ENCODE assay signal across 9 cellular contexts in the genomic region with DNA sequence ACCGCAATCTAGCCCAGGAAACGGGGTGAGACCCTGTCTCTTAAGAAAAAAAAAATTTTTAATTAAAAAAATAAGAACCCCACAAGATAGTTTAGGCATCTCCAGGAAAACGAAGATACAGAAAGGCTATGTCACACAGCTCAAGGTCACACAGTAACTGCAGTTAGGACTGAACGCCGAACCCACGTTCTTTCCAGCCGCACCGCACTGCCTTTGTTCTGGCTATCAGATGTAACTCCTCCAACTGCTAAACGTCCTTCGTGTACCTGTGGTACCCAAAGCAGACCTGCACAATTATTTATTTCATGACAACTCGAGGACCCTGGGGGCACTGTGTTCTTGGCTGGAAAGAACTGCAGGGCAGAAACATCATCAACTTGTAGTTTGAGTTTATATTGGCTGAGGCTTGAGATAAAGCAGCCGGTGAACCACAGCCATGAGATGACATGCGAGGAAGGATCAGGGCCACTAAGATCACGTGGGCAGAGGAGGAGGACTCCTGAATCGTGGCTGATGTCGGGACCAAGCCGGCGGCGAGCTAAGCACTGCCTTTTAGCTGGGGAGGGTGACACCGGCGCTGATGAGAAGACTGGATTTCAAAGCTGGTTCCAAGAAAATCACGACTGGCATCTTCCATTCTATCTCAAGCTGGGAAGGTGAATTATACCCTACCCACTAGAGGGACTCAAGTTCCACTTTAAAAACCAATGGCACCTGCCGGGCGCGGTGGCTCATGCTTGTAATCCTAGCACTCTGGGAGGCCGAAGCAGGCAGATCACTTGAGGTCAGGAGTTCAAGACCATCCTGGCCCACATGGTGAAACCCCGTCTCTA. TPM values are rescaled to one million over a fixed set of nuclear protein-coding genes. Genes with fewer than 3 reads are reported as not detected.
A peak's percentile ranks its signal among the peaks of the same experiment; 100 is the strongest.
DNase-seq lines count a peak whose midpoint lies in the region; ATAC-seq and TF ChIP-seq lines count a peak whose summit lies in the region.
"Had no signal": no experiment of that assay in that cellular context is flagged by ENCODE, and none has a peak within 500 bp of the region (broad histone marks: within the 10 kb centered on the region; RNA-seq: fewer than 3 reads in every experiment).

No MANE protein-coding gene starts in this region.

- intact Hi-C loops in activated CD8-positive, alpha-beta T cell treated with anti-CD3 and anti-CD28 coated beads for 36 hours (cut with micrococcal nuclease): no loop called here

- CTCF ChIA-PET in activated CD8-positive, alpha-beta T cell treated with anti-CD3 and anti-CD28 coated beads for 36 hours (lab: Charles Lee): interaction anchor here (1.5 kb wide), 1 partner anchor 39 kb away, joined by 5 read pairs; no protein-coding TSS in a partner anchor
- CTCF ChIA-PET in GM10248 (lab: Yijun Ruan, JAX): interaction anchor here (1.0 to 14.7 kb wide), 3 partner anchors 11 to 69 kb away, joined by 3 to 404 read pairs (median 5); no protein-coding TSS in a partner anchor

- H3K9me3 ChIP-seq in Loucy (ENCODE audit: insufficient read depth, low read depth, low read length) (no peaks in the 10 kb centered on the region), neural progenitor cell (ENCODE audit: low read depth) (no peaks in the 10 kb centered on the region)

- POLR2A ChIA-PET in activated CD8-positive, alpha-beta T cell treated with anti-CD3 and anti-CD28 coated beads for 36 hours (lab: Charles Lee): interaction anchor here (0.5 kb wide), 1 partner anchor 1635 kb away, joined by 3 read pairs; no protein-coding TSS in a partner anchor
- POLR2A ChIA-PET in GM10248 (lab: Yijun Ruan, JAX): no interaction called here

- no peaks in the 10 kb centered on the region for H4K20me1 ChIP-seq in Loucy (ENCODE audit: insufficient read depth, low read length, poor library complexity, severe bottlenecking)
- H4K20me1 ChIP-seq in neural progenitor cell (ENCODE audit: low read depth): peaks cover 5% of the 10 kb centered on the region

- H3K4me3 ChIP-seq in Loucy (ENCODE audit: low read length, poor library complexity, severe bottlenecking) (no peak overlapping the region), neural progenitor cell (no peak overlapping the region)

- TF ChIP-seq CTCF in Loucy (conservative IDR thresholded peaks at IDR 0.05; ENCODE audit: low read length): peak; percentile 26; the same call in 1 of the 2 replicates
- TF ChIP-seq CTCF in neural progenitor cell (IDR thresholded peaks at IDR 0.05): peak; percentile 35
- no peak for TF ChIP-seq CTCF in activated CD8-positive, alpha-beta T cell treated with anti-CD3 and anti-CD28 coated beads for 36 hours (IDR thresholded peaks at IDR 0.05)
- TF ChIP-seq CTCF in GM10248 (IDR thresholded peaks at IDR 0.05; ENCODE audit: control extremely low read depth, extremely low read depth, low read depth, missing control alignments): no peak

- H3K4me1 ChIP-seq in Loucy (ENCODE audit: insufficient read depth, low read length, poor library complexity, severe bottlenecking) (no peaks in the 10 kb centered on the region), neural progenitor cell (no peaks in the 10 kb centered on the region)

- no peaks in the 10 kb centered on the region for H3K9me3 Mint-ChIP-seq in neural progenitor cell
- no peaks in the 10 kb centered on the region for H3K9me3 Mint-ChIP-seq in activated CD8-positive, alpha-beta T cell treated with anti-CD3 and anti-CD28 coated beads for 36 hours

- DNase-seq in DMS79 treated with DMSO at 0.1 percent for 48 hours (lab: John Stamatoyannopoulos, UW): peak; percentile 29
- DNase-seq in cerebellum (ENCODE audit: low spot score): peak; percentile 45
- peak; percentile 35 for DNase-seq in neural progenitor cell (ENCODE audit: low spot score)
- DNase-seq in activated CD8-positive, alpha-beta T cell treated with anti-CD3 and anti-CD28 coated beads for 36 hours: no peak
- no peak for DNase-seq in GM10248 (ENCODE audit: extremely low spot score)
- DNase-seq: activated CD4-positive, alpha-beta T cell treated with anti-CD3 and anti-CD28 coated beads for 48 hours; SIG-M5 had no signal

- H3K79me2 ChIP-seq in Loucy (ENCODE audit: insufficient read depth, low read length) (no peaks in the 10 kb centered on the region), neural progenitor cell (ENCODE audit: low read depth) (peaks cover 5% of the 10 kb centered on the region)

- no peak overlapping the region for H3K27ac ChIP-seq in neural progenitor cell

- H3K9ac ChIP-seq in Loucy (ENCODE audit: low read depth, low read length, poor library complexity, severe bottlenecking): no peak overlapping the region
- H3K9ac ChIP-seq in neural progenitor cell: no peak overlapping the region

- H3F3A ChIP-seq in Loucy (ENCODE audit: low read depth) (no peaks in the 10 kb centered on the region), neural progenitor cell (ENCODE audit: low read depth) (peaks cover 12% of the 10 kb centered on the region)

- peaks cover 27% of the 10 kb centered on the region; the same call in 1 of the 2 replicates for H3K36me3 ChIP-seq in Loucy (ENCODE audit: insufficient read depth, low read length)
- H3K36me3 ChIP-seq in neural progenitor cell: no peaks in the 10 kb centered on the region

- H3K4me3 Mint-ChIP-seq in neural progenitor cell: no peak overlapping the region
- no peak overlapping the region for H3K4me3 Mint-ChIP-seq in activated CD8-positive, alpha-beta T cell treated with anti-CD3 and anti-CD28 coated beads for 36 hours

- H3K4me2 ChIP-seq in Loucy (ENCODE audit: low read depth, low read length, poor library complexity, severe bottlenecking) (no peak overlapping the region), neural progenitor cell (no peak overlapping the region)

- H3K27me3 ChIP-seq in Loucy (ENCODE audit: insufficient read depth, low read length, poor library complexity, severe bottlenecking): no peaks in the 10 kb centered on the region
- no peaks in the 10 kb centered on the region for H3K27me3 ChIP-seq in neural progenitor cell

- H3K4me1 Mint-ChIP-seq in neural progenitor cell: peaks cover 51% of the 10 kb centered on the region
- peaks cover 2% of the 10 kb centered on the region for H3K4me1 Mint-ChIP-seq in activated CD8-positive, alpha-beta T cell treated with anti-CD3 and anti-CD28 coated beads for 36 hours (ENCODE audit: low read depth)

- H2AFZ ChIP-seq in Loucy (ENCODE audit: low read length): no peak overlapping the region
- H2AFZ ChIP-seq in neural progenitor cell (replicated peaks): no peak overlapping the region

- peaks cover 7% of the 10 kb centered on the region for H3K27me3 Mint-ChIP-seq in neural progenitor cell (ENCODE audit: insufficient read depth, low read depth)
- no peaks in the 10 kb centered on the region for H3K27me3 Mint-ChIP-seq in activated CD8-positive, alpha-beta T cell treated with anti-CD3 and anti-CD28 coated beads for 36 hours

- H3K9me2 ChIP-seq in Loucy (replicated peaks; ENCODE audit: low read depth, low read length): no peaks in the 10 kb centered on the region

- H3K27ac Mint-ChIP-seq in neural progenitor cell: no peak overlapping the region
- no peak overlapping the region for H3K27ac Mint-ChIP-seq in activated CD8-positive, alpha-beta T cell treated with anti-CD3 and anti-CD28 coated beads for 36 hours

- no peak for ATAC-seq in activated CD8-positive, alpha-beta T cell treated with anti-CD3 and anti-CD28 coated beads for 36 hours
- ATAC-seq in GM19395 (IDR thresholded peaks at IDR 0.05; ENCODE audit: unreplicated experiment): no peak

- H3K36me3 Mint-ChIP-seq in neural progenitor cell: peaks cover 30% of the 10 kb centered on the region
- peaks cover 28% of the 10 kb centered on the region for H3K36me3 Mint-ChIP-seq in activated CD8-positive, alpha-beta T cell treated with anti-CD3 and anti-CD28 coated beads for 36 hours (ENCODE audit: low read depth)

RNA-seq across cellular contexts. Expression of gene MNT, which starts 20.7 kb away (rescaled TPM):
- total RNA-seq in cerebellum (8.3 TPM), neural progenitor cell (ENCODE audit: low replicate concordance) (2.2 and 11.1 TPM in 2 replicates)
- total RNA-seq in activated CD8-positive, alpha-beta T cell treated with anti-CD3 and anti-CD28 coated beads for 36 hours: 10 to 100 TPM; 21.6 to 23.1 TPM

Comparison
In these comparisons a context has a peak if more than half of its experiments do, and no peak if none do; other contexts are left out.
1. DNase-seq: peak in DMS79 treated with DMSO at 0.1 percent for 48 hours (single experiment), cerebellum (single experiment) and neural progenitor cell (single experiment); none in activated CD8-positive, alpha-beta T cell treated with anti-CD3 and anti-CD28 coated beads for 36 hours (single experiment) and GM10248 (single experiment).
2. CTCF ChIP-seq: peak in Loucy (single experiment) and neural progenitor cell (single experiment); none in activated CD8-positive, alpha-beta T cell treated with anti-CD3 and anti-CD28 coated beads for 36 hours (single experiment) and GM10248 (single experiment).